ENCODE assay signal across 27 cellular contexts in the genomic region with DNA sequence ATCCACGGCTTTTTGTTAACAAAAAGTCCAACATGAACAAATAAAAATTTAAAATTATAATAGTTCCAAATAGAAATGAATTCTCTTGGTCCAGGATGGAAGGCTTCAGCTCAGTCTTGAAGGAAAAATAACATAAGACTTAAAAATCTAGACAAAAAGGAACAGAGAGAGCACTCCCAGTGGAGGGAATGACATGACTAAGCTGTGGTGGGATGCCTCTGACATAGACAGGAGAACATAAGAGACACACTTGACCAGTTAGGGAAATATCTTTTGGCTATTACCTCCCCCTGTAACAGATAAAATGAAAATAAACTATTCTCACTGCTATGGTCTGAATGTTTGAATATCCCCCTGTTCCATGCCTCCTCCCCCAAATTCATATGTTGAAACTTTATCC.
"Had no signal": no experiment of that assay in that cellular context is flagged by ENCODE, and none has a peak within 500 bp of the region (broad histone marks: within the 10 kb centered on the region; RNA-seq: fewer than 3 reads in every experiment).

No MANE protein-coding gene starts in this region.

- DNase-seq: activated CD4-positive, alpha-beta memory T cell treated with anti-CD3 and anti-CD28 coated beads, Interleukin-2, amount 10 ng/mL, durations not matched to agents 7 days and 5 days; activated CD4-positive, alpha-beta T cell treated with anti-CD3 and anti-CD28 coated beads, Interleukin-2, amount 10 ng/mL, durations not matched to agents 7 days and 5 days; activated CD4-positive, CD25-positive, alpha-beta regulatory T cell treated with anti-CD3 and anti-CD28 coated beads, Interleukin-2, amount 50 U/mL, for 72 hours; activated CD8-positive, alpha-beta memory T cell treated with anti-CD3 and anti-CD28 coated beads, Interleukin-2, amount 50 U/mL, for 48 hours; activated gamma-delta T cell treated with Interleukin-2 at 50 U/mL for 16 hours; activated naive CD4-positive, alpha-beta T cell treated with anti-CD3 and anti-CD28 coated beads, Interleukin-2, amount 50 U/mL, for 16 hours; activated T-cell treated with anti-CD3 and anti-CD28 coated beads, Interleukin-2, amount 50 U/mL, for 24 hours; amniotic stem cell; cortex of kidney; effector memory CD8-positive, alpha-beta T cell; foreskin melanocyte; kidney glomerular epithelial cell; left lung; naive B cell; nephron progenitor cell; ovary; retina; small intestine; stimulated activated CD4-positive, alpha-beta T cell treated with anti-CD3 and anti-CD28 coated beads, Interleukin-4, amount 100 ng/mL, for 24 hours; T-helper 17 cell; T1000; uterus had no signal

- H3K4me1 ChIP-seq: left lung, uterus had no signal

- H3K4me3 ChIP-seq: left lung, ovary, uterus had no signal

- FAIRE-seq: bronchial epithelial cell, endothelial cell of umbilical vein had no signal

- H3K27me3 ChIP-seq: left lung, ovary, uterus had no signal

- ATAC-seq: effector memory CD8-positive, alpha-beta T cell; left lung; sciatic nerve; stimulated activated effector memory CD8-positive, alpha-beta T cell treated with anti-CD3 and anti-CD28 coated beads, Interleukin-12 subunit alpha, Interleukin-12 subunit beta, amount 100 ng/mL, for 72 hours; T-helper 17 cell had no signal

- H3K27ac ChIP-seq: left lung, neutrophil, ovary, uterus had no signal

- H3K36me3 ChIP-seq: left lung, neutrophil, ovary, uterus had no signal

- H3K9me3 ChIP-seq: left lung, neutrophil, ovary, uterus had no signal
